1 cellular context compared by ENCODE assay signal in genomic region chr5:154039458-154039829, GRCh38.
TF ChIP-seq lines count a peak whose summit lies in the region.

No MANE protein-coding gene starts in this region.

TF ChIP-seq in SK-N-SH, 30 proteins besides CTCF, POLR2A, EP300 and RAD21 (continued from another document):
- TF ChIP-seq FOXJ3 (CRISPR knock-in tag; IDR thresholded peaks at IDR 0.05), result no peak
- TF ChIP-seq USF2 (IDR thresholded peaks at IDR 0.05; ENCODE audit: borderline replicate concordance, low read depth, low read length), result no peak
- no peak for TF ChIP-seq ZBTB33 (IDR thresholded peaks at IDR 0.05; ENCODE audit: borderline replicate concordance, low read depth)
- no peak for TF ChIP-seq RXRA (IDR thresholded peaks at IDR 0.05; ENCODE audit: borderline replicate concordance, low read depth)
- TF ChIP-seq MEF2A (IDR thresholded peaks at IDR 0.05; ENCODE audit: borderline replicate concordance, low read depth), result no peak
- TF ChIP-seq MAX (IDR thresholded peaks at IDR 0.05; ENCODE audit: low read depth), result no peak
- TF ChIP-seq IRF3 (IDR thresholded peaks at IDR 0.05; ENCODE audit: low read depth, low read length), result no peak
- no peak for TF ChIP-seq USF1 (IDR thresholded peaks at IDR 0.05; ENCODE audit: borderline replicate concordance, low read depth)
